In genomic region chr14:20608383-20609095, GRCh38 we compare ENCODE assay signal across 11 cellular contexts. TPM values are rescaled to one million over a fixed set of nuclear protein-coding genes. Genes with fewer than 3 reads are reported as not detected.
DNase-seq lines count a peak whose midpoint lies in the region; ATAC-seq and TF ChIP-seq lines count a peak whose summit lies in the region.
"Had no signal": no experiment of that assay in that cellular context is flagged by ENCODE, and none has a peak within 500 bp of the region (broad histone marks: within the 10 kb centered on the region; RNA-seq: fewer than 3 reads in every experiment).

No MANE protein-coding gene starts in this region.

- peaks cover 43% of the 10 kb centered on the region for H3K4me1 ChIP-seq in Karpas-422 (ENCODE audit: low read length)
- H3K4me1 ChIP-seq in osteoblast (ENCODE audit: insufficient read depth, low read length), result peaks cover 5% of the 10 kb centered on the region

- H2AFZ ChIP-seq in Karpas-422 (ENCODE audit: low read length) (no peak overlapping the region), osteoblast (ENCODE audit: low read length) (no peak overlapping the region)

- CTCF ChIA-PET in activated naive CD4-positive, alpha-beta T cell treated with anti-CD3 and anti-CD28 coated beads for 36 hours (lab: Charles Lee), result interaction anchor here (0.7 to 5.7 kb wide), 18 partner anchors 8 to 362 kb away, joined by 3 to 48 read pairs (median 8); partner anchors contain the start of genes PARP2, PIP4P1, RNASE4 and TEP1

- no peaks in the 10 kb centered on the region for H3K36me3 ChIP-seq in Karpas-422 (ENCODE audit: insufficient read depth, low read length)
- H3K36me3 ChIP-seq in osteoblast (ENCODE audit: insufficient read depth, low read length), result no peaks in the 10 kb centered on the region

- H3K27ac Mint-ChIP-seq in activated naive CD4-positive, alpha-beta T cell treated with anti-CD3 and anti-CD28 coated beads for 36 hours, result peak overlapping the region; percentile 13
- H3K27ac Mint-ChIP-seq in activated naive CD4-positive, alpha-beta T cell treated with anti-CD3 and anti-CD28 coated beads, Interleukin-2, amount 50 U/mL, for 72 hours, result peak overlapping the region in 1 of 2 donors; percentile 46
- H3K27ac Mint-ChIP-seq in activated T-helper 2 cell treated with anti-CD3 and anti-CD28 coated beads, Interferon-gamma antibody, Interleukin-2, Interleukin-4, amounts not matched to agents 10 μg/mL and 5 μg/mL and 100 μg/mL, durations not matched to agents 14 hours and 24 hours and 36 hours, result no peak overlapping the region
- H3K27ac Mint-ChIP-seq: progenitor cell of endocrine pancreas had no signal

- H3K79me2 ChIP-seq in Karpas-422 (ENCODE audit: low read length) (no peaks in the 10 kb centered on the region), osteoblast (ENCODE audit: insufficient read depth, low read length) (no peaks in the 10 kb centered on the region)

- no peaks in the 10 kb centered on the region for H3K9me3 Mint-ChIP-seq in activated naive CD4-positive, alpha-beta T cell treated with anti-CD3 and anti-CD28 coated beads for 36 hours
- H3K9me3 Mint-ChIP-seq in activated naive CD4-positive, alpha-beta T cell treated with anti-CD3 and anti-CD28 coated beads, Interleukin-2, amount 50 U/mL, for 72 hours, result no peaks in the 10 kb centered on the region
- no peaks in the 10 kb centered on the region for H3K9me3 Mint-ChIP-seq in activated T-helper 2 cell treated with anti-CD3 and anti-CD28 coated beads, Interferon-gamma antibody, Interleukin-2, Interleukin-4, amounts not matched to agents 10 μg/mL and 5 μg/mL and 100 μg/mL, durations not matched to agents 14 hours and 24 hours and 36 hours
- H3K9me3 Mint-ChIP-seq: stimulated activated naive CD8-positive, alpha-beta T cell treated with anti-CD3 and anti-CD28 coated beads, Interleukin-15, amount 100 ng/mL, for 72 hours had no signal

- no peaks in the 10 kb centered on the region for H3K9me2 ChIP-seq in Karpas-422 (replicated peaks; ENCODE audit: insufficient read depth, low read length)

- no peaks in the 10 kb centered on the region for H3K27me3 ChIP-seq in Karpas-422 (ENCODE audit: low read length)
- H3K27me3 ChIP-seq in osteoblast (ENCODE audit: insufficient read depth, low read length), result no peaks in the 10 kb centered on the region

- no peaks in the 10 kb centered on the region for H4K20me1 ChIP-seq in Karpas-422 (ENCODE audit: insufficient read depth, low read depth, low read length)
- no peaks in the 10 kb centered on the region for H4K20me1 ChIP-seq in osteoblast (ENCODE audit: insufficient read depth, low read length)

- H3K36me3 Mint-ChIP-seq in activated naive CD4-positive, alpha-beta T cell treated with anti-CD3 and anti-CD28 coated beads for 36 hours (ENCODE audit: low read depth), result no peaks in the 10 kb centered on the region
- no peaks in the 10 kb centered on the region for H3K36me3 Mint-ChIP-seq in activated naive CD4-positive, alpha-beta T cell treated with anti-CD3 and anti-CD28 coated beads, Interleukin-2, amount 50 U/mL, for 72 hours
- no peaks in the 10 kb centered on the region for H3K36me3 Mint-ChIP-seq in activated T-helper 2 cell treated with anti-CD3 and anti-CD28 coated beads, Interferon-gamma antibody, Interleukin-2, Interleukin-4, amounts not matched to agents 10 μg/mL and 5 μg/mL and 100 μg/mL, durations not matched to agents 14 hours and 24 hours and 36 hours (ENCODE audit: low read depth)

- no peak overlapping the region for H3K4me3 Mint-ChIP-seq in activated naive CD4-positive, alpha-beta T cell treated with anti-CD3 and anti-CD28 coated beads for 36 hours
- peak overlapping the region; percentile 43 for H3K4me3 Mint-ChIP-seq in activated T-helper 2 cell treated with anti-CD3 and anti-CD28 coated beads, Interferon-gamma antibody, Interleukin-2, Interleukin-4, amounts not matched to agents 10 μg/mL and 5 μg/mL and 100 μg/mL, durations not matched to agents 14 hours and 24 hours and 36 hours (ENCODE audit: low read depth)

- intact Hi-C loops in activated naive CD4-positive, alpha-beta T cell treated with anti-CD3 and anti-CD28 coated beads for 36 hours (cut with micrococcal nuclease), result loop anchor here (1.0 kb wide), 8 partner anchors 55 to 303 kb away; partner anchors contain the start of genes APEX1, TEP1 and TTC5
- intact Hi-C loops in activated T-helper 2 cell treated with anti-CD3 and anti-CD28 coated beads, Interferon-gamma antibody, Interleukin-2, Interleukin-4, amounts not matched to agents 10 μg/mL and 5 μg/mL and 100 μg/mL, durations not matched to agents 14 hours and 24 hours and 36 hours (cut with micrococcal nuclease), result loop anchor here (1.0 to 2.0 kb wide), 4 partner anchors 77 to 281 kb away; partner anchors contain the start of gene PNP

- no peak for TF ChIP-seq CTCF in osteoblast (IDR thresholded peaks at IDR 0.05; ENCODE audit: extremely low read depth, low read depth, low read length)

- no peak for DNase-seq in activated naive CD4-positive, alpha-beta T cell treated with anti-CD3 and anti-CD28 coated beads for 36 hours
- DNase-seq in activated naive CD4-positive, alpha-beta T cell treated with anti-CD3 and anti-CD28 coated beads, Interleukin-2, amount 50 U/mL, for 72 hours (ENCODE audit: low spot score in 2 of 2), result no peak
- DNase-seq in Karpas-422, result no peak
- no peak for DNase-seq in activated T-helper 2 cell treated with anti-CD3 and anti-CD28 coated beads, Interferon-gamma antibody, Interleukin-2, Interleukin-4, amounts not matched to agents 10 μg/mL and 5 μg/mL and 100 μg/mL, durations not matched to agents 14 hours and 24 hours and 36 hours (ENCODE audit: low spot score)
- DNase-seq in osteoblast (ENCODE audit: insufficient read length, low spot score, missing footprints), result no peak
- DNase-seq in RPMI8226, result no peak

- H3K9me3 ChIP-seq in Karpas-422 (ENCODE audit: low read length) (no peaks in the 10 kb centered on the region), osteoblast (ENCODE audit: low read depth, low read length) (no peaks in the 10 kb centered on the region)

- H3K27ac ChIP-seq in Karpas-422 (ENCODE audit: low read length), result no peak overlapping the region
- H3K27ac ChIP-seq in osteoblast (ENCODE audit: low read depth, low read length), result no peak overlapping the region

- no peak overlapping the region for H3K9ac ChIP-seq in Karpas-422 (ENCODE audit: low read length)

- H3K4me3 ChIP-seq in Karpas-422 (ENCODE audit: low read length) (no peak overlapping the region; the same call in 1 of the 2 replicates), osteoblast (ENCODE audit: insufficient read depth, low read length) (no peak overlapping the region)

- no peaks in the 10 kb centered on the region for H3K4me1 Mint-ChIP-seq in activated naive CD4-positive, alpha-beta T cell treated with anti-CD3 and anti-CD28 coated beads for 36 hours (ENCODE audit: low read depth)
- peaks cover 4% of the 10 kb centered on the region for H3K4me1 Mint-ChIP-seq in activated T-helper 2 cell treated with anti-CD3 and anti-CD28 coated beads, Interferon-gamma antibody, Interleukin-2, Interleukin-4, amounts not matched to agents 10 μg/mL and 5 μg/mL and 100 μg/mL, durations not matched to agents 14 hours and 24 hours and 36 hours (ENCODE audit: low read depth)

- ATAC-seq in activated naive CD4-positive, alpha-beta T cell treated with anti-CD3 and anti-CD28 coated beads, Interleukin-2, amount 50 U/mL, for 72 hours, result no peak
- ATAC-seq in GM18907 (IDR thresholded peaks at IDR 0.05; ENCODE audit: unreplicated experiment) (no peak), GM18520 (IDR thresholded peaks at IDR 0.05; ENCODE audit: unreplicated experiment) (no peak)

- no peaks in the 10 kb centered on the region for H3K27me3 Mint-ChIP-seq in activated naive CD4-positive, alpha-beta T cell treated with anti-CD3 and anti-CD28 coated beads for 36 hours (ENCODE audit: low read depth)
- H3K27me3 Mint-ChIP-seq in activated T-helper 2 cell treated with anti-CD3 and anti-CD28 coated beads, Interferon-gamma antibody, Interleukin-2, Interleukin-4, amounts not matched to agents 10 μg/mL and 5 μg/mL and 100 μg/mL, durations not matched to agents 14 hours and 24 hours and 36 hours (ENCODE audit: low read depth), result no peaks in the 10 kb centered on the region
- H3K27me3 Mint-ChIP-seq: progenitor cell of endocrine pancreas; stimulated activated naive CD8-positive, alpha-beta T cell treated with anti-CD3 and anti-CD28 coated beads, Interleukin-15, amount 100 ng/mL, for 72 hours had no signal

- H3K4me2 ChIP-seq in Karpas-422 (ENCODE audit: low read depth, low read length, poor library complexity, severe bottlenecking), result peak overlapping the region; percentile 83
- H3K4me2 ChIP-seq in osteoblast (ENCODE audit: insufficient read depth, low read length), result peak overlapping the region; percentile 37

RNA-seq across cellular contexts. Expression of gene RNASE12, which starts 17.4 kb away (rescaled TPM):
- not detected for total RNA-seq in activated naive CD4-positive, alpha-beta T cell treated with anti-CD3 and anti-CD28 coated beads for 36 hours
- not detected for total RNA-seq in activated naive CD4-positive, alpha-beta T cell treated with anti-CD3 and anti-CD28 coated beads, Interleukin-2, amount 50 U/mL, for 72 hours
- not detected in 2 replicates for total RNA-seq in Karpas-422 (2014; rRNA removed; shearing (Covaris generic); ENCODE audit: low replicate concordance)
- not detected in 2 replicates for total RNA-seq in activated T-helper 2 cell treated with anti-CD3 and anti-CD28 coated beads, Interferon-gamma antibody, Interleukin-2, Interleukin-4, amounts not matched to agents 10 μg/mL and 5 μg/mL and 100 μg/mL, durations not matched to agents 14 hours and 24 hours and 36 hours
- total RNA-seq in osteoblast, result not detected in 2 replicates
- total RNA-seq: progenitor cell of endocrine pancreas, RPMI7951 had no signal

RNA-seq across cellular contexts. Expression of gene RNASE11, which starts 20.7 kb away (rescaled TPM):
- not detected for total RNA-seq in activated naive CD4-positive, alpha-beta T cell treated with anti-CD3 and anti-CD28 coated beads for 36 hours
- total RNA-seq in activated naive CD4-positive, alpha-beta T cell treated with anti-CD3 and anti-CD28 coated beads, Interleukin-2, amount 50 U/mL, for 72 hours, result not detected
- not detected in 2 replicates for total RNA-seq in Karpas-422 (2014; rRNA removed; shearing (Covaris generic); ENCODE audit: low replicate concordance)
- total RNA-seq in activated T-helper 2 cell treated with anti-CD3 and anti-CD28 coated beads, Interferon-gamma antibody, Interleukin-2, Interleukin-4, amounts not matched to agents 10 μg/mL and 5 μg/mL and 100 μg/mL, durations not matched to agents 14 hours and 24 hours and 36 hours, result not detected in 2 replicates
- not detected in 2 replicates for total RNA-seq in osteoblast
- total RNA-seq: progenitor cell of endocrine pancreas, RPMI7951 had no signal

RNA-seq across cellular contexts. Expression of gene OR6S1, which starts 33.0 kb away (rescaled TPM):
- total RNA-seq in activated naive CD4-positive, alpha-beta T cell treated with anti-CD3 and anti-CD28 coated beads for 36 hours, result not detected
- total RNA-seq in activated naive CD4-positive, alpha-beta T cell treated with anti-CD3 and anti-CD28 coated beads, Interleukin-2, amount 50 U/mL, for 72 hours, result not detected
- not detected in 2 replicates for total RNA-seq in Karpas-422 (2014; rRNA removed; shearing (Covaris generic); ENCODE audit: low replicate concordance)
- total RNA-seq in activated T-helper 2 cell treated with anti-CD3 and anti-CD28 coated beads, Interferon-gamma antibody, Interleukin-2, Interleukin-4, amounts not matched to agents 10 μg/mL and 5 μg/mL and 100 μg/mL, durations not matched to agents 14 hours and 24 hours and 36 hours, result not detected in 2 replicates
- total RNA-seq in osteoblast, result not detected in 2 replicates
- total RNA-seq: progenitor cell of endocrine pancreas, RPMI7951 had no signal

RNA-seq across cellular contexts. Expression of gene RNASE9, which starts 47.7 kb away (rescaled TPM):
- not detected for total RNA-seq in activated naive CD4-positive, alpha-beta T cell treated with anti-CD3 and anti-CD28 coated beads for 36 hours
- not detected for total RNA-seq in activated naive CD4-positive, alpha-beta T cell treated with anti-CD3 and anti-CD28 coated beads, Interleukin-2, amount 50 U/mL, for 72 hours
- not detected in 2 replicates for total RNA-seq in Karpas-422 (2014; rRNA removed; shearing (Covaris generic); ENCODE audit: low replicate concordance)
- total RNA-seq in activated T-helper 2 cell treated with anti-CD3 and anti-CD28 coated beads, Interferon-gamma antibody, Interleukin-2, Interleukin-4, amounts not matched to agents 10 μg/mL and 5 μg/mL and 100 μg/mL, durations not matched to agents 14 hours and 24 hours and 36 hours, result not detected in 2 replicates
- total RNA-seq in osteoblast, result not detected in 2 replicates
- total RNA-seq: progenitor cell of endocrine pancreas, RPMI7951 had no signal
